9 cellular contexts compared by ENCODE assay signal in genomic region chr15:95557226-95558046, GRCh38.
A peak's percentile ranks its signal among the peaks of the same experiment; 100 is the strongest.
DNase-seq lines count a peak whose midpoint lies in the region; ATAC-seq and TF ChIP-seq lines count a peak whose summit lies in the region.
"Had no signal": no experiment of that assay in that cellular context is flagged by ENCODE, and none has a peak within 500 bp of the region (broad histone marks: within the 10 kb centered on the region; RNA-seq: fewer than 3 reads in every experiment).

No MANE protein-coding gene starts in this region.

- in situ Hi-C loops in mammary epithelial cell (cut with MboI; ENCODE audit: low sequenced_read_pairs in 2 of 2), result no loop called here

- ATAC-seq in mucosa of descending colon (peak; percentile 32), body of pancreas (no peak), GM19455 (IDR thresholded peaks at IDR 0.05; ENCODE audit: unreplicated experiment) (no peak)

- H3K4me3 ChIP-seq in Caco-2 (ENCODE audit: low read depth, low read length) (no peak overlapping the region), HUES6 (ENCODE audit: low read depth, low read length) (no peak overlapping the region), mammary epithelial cell (replicated peaks in 1 of 3; ENCODE audit: insufficient read depth in 1 of 3, low read depth in 2 of 3, low read length in 3 of 3) (no peak overlapping the region), mucosa of descending colon (no peak overlapping the region), body of pancreas (no peak overlapping the region)

- peaks cover 25% of the 10 kb centered on the region for H3K4me1 Mint-ChIP-seq in Caco-2 (ENCODE audit: low read depth, unreplicated experiment)

- peaks cover 12% of the 10 kb centered on the region for H3K4me1 ChIP-seq in Caco-2
- peaks cover 6% of the 10 kb centered on the region for H3K4me1 ChIP-seq in HUES6 (ENCODE audit: control insufficient read depth, insufficient read depth, low read length)
- H3K4me1 ChIP-seq in mammary epithelial cell (ENCODE audit: insufficient read depth, low read length), result peaks cover 30% of the 10 kb centered on the region
- no peaks in the 10 kb centered on the region for H3K4me1 ChIP-seq in mucosa of descending colon (ENCODE audit: low read depth)
- H3K4me1 ChIP-seq in body of pancreas, result no peaks in the 10 kb centered on the region

- POLR2A ChIA-PET in Caco-2 (lab: Charles Lee), result no interaction called here

- H4K20me1 ChIP-seq in mammary epithelial cell (ENCODE audit: insufficient read depth, low read length), result no peaks in the 10 kb centered on the region

- H3K79me2 ChIP-seq in mammary epithelial cell (ENCODE audit: insufficient read depth, low read length), result no peaks in the 10 kb centered on the region

- peak overlapping the region; percentile 56 for H3K4me3 Mint-ChIP-seq in Caco-2 (ENCODE audit: unreplicated experiment)
- H3K4me3 Mint-ChIP-seq: dendritic cell treated with granulocyte-macrophage colony-stimulating factor and Interleukin-4, amounts not matched to agents 40 ng/mL and 50 ng/mL, for 4 days had no signal

- CTCF ChIA-PET in Caco-2 (lab: Charles Lee), result no interaction called here
- CTCF ChIA-PET in mammary epithelial cell (lab: Charles Lee; ENCODE audit: low non-redundant PET), result no interaction called here

- H3K4me2 ChIP-seq in mammary epithelial cell (ENCODE audit: insufficient read depth, low read depth, low read length), result peak overlapping the region; percentile 11

- TF ChIP-seq CTCF in Caco-2 (IDR thresholded peaks at IDR 0.05; ENCODE audit: insufficient read depth in 1 of 2, low read depth in 1 of 2, low read length in 1 of 2, severe bottlenecking in 1 of 2, unreplicated experiment in 1 of 2) (no peak), mammary epithelial cell (conservative IDR thresholded peaks at IDR 0.05 in 1 of 2, IDR thresholded peaks at IDR 0.05 in 1 of 2; ENCODE audit: extremely low read depth in 1 of 2, insufficient read depth in 1 of 2, low read depth in 1 of 2, low read length in 2 of 2) (no peak), mucosa of descending colon (IDR thresholded peaks at IDR 0.05) (no peak), body of pancreas (IDR thresholded peaks at IDR 0.05) (no peak)

- BruUV-seq in Caco-2 (replicated peaks; lab: Mats Ljungman, UMichigan), result no TSS peak
- TSS peak; percentile 41 for BruUV-seq in mammary epithelial cell (replicated peaks; lab: Mats Ljungman, UMichigan)

- H3K9ac ChIP-seq in HUES6 (ENCODE audit: low read length), result no peak overlapping the region
- H3K9ac ChIP-seq in mammary epithelial cell (ENCODE audit: insufficient read depth, low read length), result no peak overlapping the region

- peak in 1 of 2 experiments; percentile 9 for DNase-seq in Caco-2
- DNase-seq in mammary epithelial cell, result peak; percentile 90
- DNase-seq in mucosa of descending colon, result no peak
- no peak for DNase-seq in NCI-H187 treated with DMSO at 0.1 percent for 48 hours (lab: John Stamatoyannopoulos, UW)
- no peak for DNase-seq in body of pancreas
- no peak for DNase-seq in middle frontal gyrus (ENCODE audit: extremely low spot score, low spot score)

- no peaks in the 10 kb centered on the region for H3K9me3 ChIP-seq in Caco-2
- no peaks in the 10 kb centered on the region for H3K9me3 ChIP-seq in HUES6 (ENCODE audit: control insufficient read depth, insufficient read depth, low read depth, low read length)
- H3K9me3 ChIP-seq in mammary epithelial cell (replicated peaks; ENCODE audit: insufficient read depth, low read length), result no peaks in the 10 kb centered on the region
- H3K9me3 ChIP-seq in mucosa of descending colon, result no peaks in the 10 kb centered on the region
- H3K9me3 ChIP-seq in body of pancreas, result no peaks in the 10 kb centered on the region

- dilution Hi-C loops in mammary epithelial cell (cut with HindIII; ENCODE audit: low sequenced_read_pairs), result no loop called here

- peak overlapping the region; percentile 61 for H3K27ac Mint-ChIP-seq in Caco-2 (ENCODE audit: unreplicated experiment)
- H3K27ac Mint-ChIP-seq: dendritic cell treated with granulocyte-macrophage colony-stimulating factor and Interleukin-4, amounts not matched to agents 40 ng/mL and 50 ng/mL, for 4 days had no signal

- no peaks in the 10 kb centered on the region for H3K27me3 ChIP-seq in Caco-2 (replicated peaks; ENCODE audit: control insufficient read depth, insufficient read depth, low read length)
- H3K27me3 ChIP-seq in HUES6 (ENCODE audit: control insufficient read depth, insufficient read depth, low read length), result no peaks in the 10 kb centered on the region
- H3K27me3 ChIP-seq in mammary epithelial cell (ENCODE audit: insufficient read depth, low read length), result no peaks in the 10 kb centered on the region
- no peaks in the 10 kb centered on the region for H3K27me3 ChIP-seq in body of pancreas

- no peaks in the 10 kb centered on the region for H3K36me3 Mint-ChIP-seq in Caco-2 (ENCODE audit: insufficient read depth, unreplicated experiment)

- 55% methylated on average over 17 of the region's 17 CpGs for WGBS in mammary epithelial cell (ENCODE audit: low coverage, missing lambda C conversion rate)
- WGBS in body of pancreas, 2 donors, result 53 to 60% methylated on average over 17 of the region's 17 CpGs

- no peaks in the 10 kb centered on the region for H3K36me3 ChIP-seq in Caco-2 (ENCODE audit: control insufficient read depth, insufficient read depth, low read length)
- no peaks in the 10 kb centered on the region for H3K36me3 ChIP-seq in HUES6 (ENCODE audit: control insufficient read depth, insufficient read depth, low read length)
- H3K36me3 ChIP-seq in mammary epithelial cell (ENCODE audit: insufficient read depth, low read length), result no peaks in the 10 kb centered on the region
- no peaks in the 10 kb centered on the region for H3K36me3 ChIP-seq in mucosa of descending colon (ENCODE audit: low read depth)
- no peaks in the 10 kb centered on the region for H3K36me3 ChIP-seq in body of pancreas (replicated peaks in 1 of 2; ENCODE audit: insufficient read depth in 1 of 2, low read depth in 2 of 2)

- TF ChIP-seq POLR2A in body of pancreas (IDR thresholded peaks at IDR 0.05), result no peak

- intact Hi-C loops in Caco-2 (cut with micrococcal nuclease; ENCODE audit: unreplicated experiment) (no loop called here), mammary epithelial cell (cut with micrococcal nuclease) (loop anchor here (5.0 to 10.0 kb wide), 4 partner anchors 127 to 775 kb away; partner anchors contain the start of gene NR2F2), mucosa of descending colon (cut with DNase I, micrococcal nuclease) (no loop called here), body of pancreas (cut with DNase I) (no loop called here)

- H2AFZ ChIP-seq in mammary epithelial cell (ENCODE audit: low read depth, low read length), result peak overlapping the region; percentile 75

- peak overlapping the region; percentile 35; the same call in 1 of the 2 replicates for H3K27ac ChIP-seq in HUES6 (ENCODE audit: low read depth, low read length)
- peak overlapping the region; percentile 81 for H3K27ac ChIP-seq in mammary epithelial cell (ENCODE audit: insufficient read depth, low read depth, low read length)
- no peak overlapping the region for H3K27ac ChIP-seq in body of pancreas

- H3K9me3 Mint-ChIP-seq in Caco-2 (ENCODE audit: unreplicated experiment), result no peaks in the 10 kb centered on the region
- H3K9me3 Mint-ChIP-seq: dendritic cell treated with granulocyte-macrophage colony-stimulating factor and Interleukin-4, amounts not matched to agents 40 ng/mL and 50 ng/mL, for 4 days had no signal

- H3K27me3 Mint-ChIP-seq in Caco-2 (ENCODE audit: insufficient read depth, unreplicated experiment), result no peaks in the 10 kb centered on the region
- H3K27me3 Mint-ChIP-seq: dendritic cell treated with granulocyte-macrophage colony-stimulating factor and Interleukin-4, amounts not matched to agents 40 ng/mL and 50 ng/mL, for 4 days had no signal

Comparison
In these comparisons a context has a peak if more than half of its experiments do, and no peak if none do; other contexts are left out.
1. H3K27ac ChIP-seq: peak in HUES6 (single experiment) and mammary epithelial cell (single experiment); none in body of pancreas (0 of 4).